1 cellular context compared by ENCODE assay signal in the genomic region with DNA sequence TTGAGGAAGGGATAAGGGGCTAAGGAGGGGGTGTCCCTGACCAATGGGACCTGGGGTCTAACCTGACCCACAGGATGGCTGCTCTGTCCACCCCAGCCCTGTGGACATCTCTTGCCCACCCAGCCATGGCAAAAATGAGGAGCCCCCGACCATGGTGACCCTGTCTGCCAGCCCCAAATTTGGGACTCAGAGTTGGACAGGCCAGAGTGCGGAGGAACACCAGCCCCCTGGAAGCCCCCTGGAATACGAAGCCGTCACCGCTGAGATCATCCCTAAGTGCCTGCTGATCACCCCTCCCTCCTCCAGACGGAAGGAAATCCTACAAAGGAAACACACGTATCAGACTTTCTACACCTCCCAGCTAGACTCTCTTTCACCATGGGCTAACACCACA.
TF ChIP-seq lines count a peak whose summit lies in the region.

No MANE protein-coding gene starts in this region.

TF ChIP-seq in WTC11, 78 proteins besides CTCF, POLR2A, EP300 and RAD21:
- no peak for TF ChIP-seq ZNF281 (CRISPR knock-in tag; IDR thresholded peaks at IDR 0.05)
- TF ChIP-seq, protein P1, sequence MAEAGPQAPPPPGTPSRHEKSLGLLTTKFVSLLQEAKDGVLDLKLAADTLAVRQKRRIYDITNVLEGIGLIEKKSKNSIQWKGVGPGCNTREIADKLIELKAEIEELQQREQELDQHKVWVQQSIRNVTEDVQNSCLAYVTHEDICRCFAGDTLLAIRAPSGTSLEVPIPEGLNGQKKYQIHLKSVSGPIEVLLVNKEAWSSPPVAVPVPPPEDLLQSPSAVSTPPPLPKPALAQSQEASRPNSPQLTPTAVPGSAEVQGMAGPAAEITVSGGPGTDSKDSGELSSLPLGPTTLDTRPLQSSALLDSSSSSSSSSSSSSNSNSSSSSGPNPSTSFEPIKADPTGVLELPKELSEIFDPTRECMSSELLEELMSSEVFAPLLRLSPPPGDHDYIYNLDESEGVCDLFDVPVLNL (CRISPR knock-in tag; IDR thresholded peaks at IDR 0.05; ENCODE audit: borderline replicate concordance, low read depth) = no peak
- TF ChIP-seq TP53 (CRISPR knock-in tag; IDR thresholded peaks at IDR 0.05) = no peak
- TF ChIP-seq FOXJ3 (CRISPR knock-in tag; IDR thresholded peaks at IDR 0.05; ENCODE audit: borderline replicate concordance) = no peak
- TF ChIP-seq ETV6 (CRISPR knock-in tag; IDR thresholded peaks at IDR 0.05) = no peak
- no peak for TF ChIP-seq SOX15 (CRISPR knock-in tag; IDR thresholded peaks at IDR 0.05)
- TF ChIP-seq PRRX2 (CRISPR knock-in tag; IDR thresholded peaks at IDR 0.05) = no peak
- no peak for TF ChIP-seq OVOL2 (CRISPR knock-in tag; IDR thresholded peaks at IDR 0.05; ENCODE audit: borderline replicate concordance)
- TF ChIP-seq SP1 (CRISPR knock-in tag; conservative IDR thresholded peaks at IDR 0.05) = no peak
- TF ChIP-seq, protein P2, sequence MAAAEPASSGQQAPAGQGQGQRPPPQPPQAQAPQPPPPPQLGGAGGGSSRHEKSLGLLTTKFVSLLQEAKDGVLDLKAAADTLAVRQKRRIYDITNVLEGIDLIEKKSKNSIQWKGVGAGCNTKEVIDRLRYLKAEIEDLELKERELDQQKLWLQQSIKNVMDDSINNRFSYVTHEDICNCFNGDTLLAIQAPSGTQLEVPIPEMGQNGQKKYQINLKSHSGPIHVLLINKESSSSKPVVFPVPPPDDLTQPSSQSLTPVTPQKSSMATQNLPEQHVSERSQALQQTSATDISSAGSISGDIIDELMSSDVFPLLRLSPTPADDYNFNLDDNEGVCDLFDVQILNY (CRISPR knock-in tag; IDR thresholded peaks at IDR 0.05) = no peak
- TF ChIP-seq, protein P3, sequence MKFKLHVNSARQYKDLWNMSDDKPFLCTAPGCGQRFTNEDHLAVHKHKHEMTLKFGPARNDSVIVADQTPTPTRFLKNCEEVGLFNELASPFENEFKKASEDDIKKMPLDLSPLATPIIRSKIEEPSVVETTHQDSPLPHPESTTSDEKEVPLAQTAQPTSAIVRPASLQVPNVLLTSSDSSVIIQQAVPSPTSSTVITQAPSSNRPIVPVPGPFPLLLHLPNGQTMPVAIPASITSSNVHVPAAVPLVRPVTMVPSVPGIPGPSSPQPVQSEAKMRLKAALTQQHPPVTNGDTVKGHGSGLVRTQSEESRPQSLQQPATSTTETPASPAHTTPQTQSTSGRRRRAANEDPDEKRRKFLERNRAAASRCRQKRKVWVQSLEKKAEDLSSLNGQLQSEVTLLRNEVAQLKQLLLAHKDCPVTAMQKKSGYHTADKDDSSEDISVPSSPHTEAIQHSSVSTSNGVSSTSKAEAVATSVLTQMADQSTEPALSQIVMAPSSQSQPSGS (CRISPR knock-in tag; IDR thresholded peaks at IDR 0.05; ENCODE audit: borderline replicate concordance, low read depth) = no peak
- TF ChIP-seq NFATC4 (CRISPR knock-in tag; IDR thresholded peaks at IDR 0.05) = no peak
- no peak for TF ChIP-seq JAZF1 (CRISPR knock-in tag; IDR thresholded peaks at IDR 0.05)
- no peak for TF ChIP-seq ZNF512 (CRISPR knock-in tag; IDR thresholded peaks at IDR 0.05; ENCODE audit: borderline replicate concordance)
- TF ChIP-seq MXD4 (CRISPR knock-in tag; IDR thresholded peaks at IDR 0.05; ENCODE audit: borderline replicate concordance) = no peak
- TF ChIP-seq ESRRA (CRISPR knock-in tag; IDR thresholded peaks at IDR 0.05; ENCODE audit: borderline replicate concordance) = no peak
- TF ChIP-seq, protein P4, sequence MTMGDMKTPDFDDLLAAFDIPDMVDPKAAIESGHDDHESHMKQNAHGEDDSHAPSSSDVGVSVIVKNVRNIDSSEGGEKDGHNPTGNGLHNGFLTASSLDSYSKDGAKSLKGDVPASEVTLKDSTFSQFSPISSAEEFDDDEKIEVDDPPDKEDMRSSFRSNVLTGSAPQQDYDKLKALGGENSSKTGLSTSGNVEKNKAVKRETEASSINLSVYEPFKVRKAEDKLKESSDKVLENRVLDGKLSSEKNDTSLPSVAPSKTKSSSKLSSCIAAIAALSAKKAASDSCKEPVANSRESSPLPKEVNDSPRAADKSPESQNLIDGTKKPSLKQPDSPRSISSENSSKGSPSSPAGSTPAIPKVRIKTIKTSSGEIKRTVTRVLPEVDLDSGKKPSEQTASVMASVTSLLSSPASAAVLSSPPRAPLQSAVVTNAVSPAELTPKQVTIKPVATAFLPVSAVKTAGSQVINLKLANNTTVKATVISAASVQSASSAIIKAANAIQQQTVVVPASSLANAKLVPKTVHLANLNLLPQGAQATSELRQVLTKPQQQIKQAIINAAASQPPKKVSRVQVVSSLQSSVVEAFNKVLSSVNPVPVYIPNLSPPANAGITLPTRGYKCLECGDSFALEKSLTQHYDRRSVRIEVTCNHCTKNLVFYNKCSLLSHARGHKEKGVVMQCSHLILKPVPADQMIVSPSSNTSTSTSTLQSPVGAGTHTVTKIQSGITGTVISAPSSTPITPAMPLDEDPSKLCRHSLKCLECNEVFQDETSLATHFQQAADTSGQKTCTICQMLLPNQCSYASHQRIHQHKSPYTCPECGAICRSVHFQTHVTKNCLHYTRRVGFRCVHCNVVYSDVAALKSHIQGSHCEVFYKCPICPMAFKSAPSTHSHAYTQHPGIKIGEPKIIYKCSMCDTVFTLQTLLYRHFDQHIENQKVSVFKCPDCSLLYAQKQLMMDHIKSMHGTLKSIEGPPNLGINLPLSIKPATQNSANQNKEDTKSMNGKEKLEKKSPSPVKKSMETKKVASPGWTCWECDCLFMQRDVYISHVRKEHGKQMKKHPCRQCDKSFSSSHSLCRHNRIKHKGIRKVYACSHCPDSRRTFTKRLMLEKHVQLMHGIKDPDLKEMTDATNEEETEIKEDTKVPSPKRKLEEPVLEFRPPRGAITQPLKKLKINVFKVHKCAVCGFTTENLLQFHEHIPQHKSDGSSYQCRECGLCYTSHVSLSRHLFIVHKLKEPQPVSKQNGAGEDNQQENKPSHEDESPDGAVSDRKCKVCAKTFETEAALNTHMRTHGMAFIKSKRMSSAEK (CRISPR knock-in tag; IDR thresholded peaks at IDR 0.05; ENCODE audit: borderline replicate concordance) = no peak
